Comparison of ENCODE assay signal across 13 cellular contexts in the genomic region with DNA sequence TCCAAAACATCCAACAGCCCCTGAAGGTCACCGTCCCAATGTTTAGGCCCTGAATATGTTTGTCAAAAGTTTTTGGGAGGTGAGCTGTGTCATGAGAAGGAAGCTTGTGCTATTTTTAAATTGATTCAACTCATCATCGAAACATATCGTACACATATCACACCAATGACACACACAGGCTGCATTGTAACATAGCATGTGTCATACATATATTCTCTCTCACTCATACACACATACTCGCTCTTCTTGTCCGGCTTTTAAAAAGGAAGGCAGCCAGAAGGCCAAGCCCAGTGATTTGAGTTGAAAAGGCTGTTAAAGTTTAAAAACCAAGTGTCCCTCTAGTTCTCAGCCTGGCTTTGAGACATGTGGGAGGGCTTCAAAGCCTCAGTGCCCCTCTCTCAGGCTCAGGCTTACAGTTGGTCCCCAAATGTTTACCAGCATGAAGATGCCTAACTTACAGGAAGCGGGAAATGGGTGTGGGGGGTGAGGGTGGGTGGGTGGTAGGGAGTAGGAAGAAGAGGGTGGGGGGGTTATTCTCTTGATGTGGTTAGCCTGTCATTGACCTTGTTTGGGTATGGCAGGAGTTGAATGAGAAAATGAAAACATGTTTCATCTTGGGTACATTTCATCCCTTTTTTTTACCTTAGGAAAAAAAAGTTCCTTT. TPM values are rescaled to one million over a fixed set of nuclear protein-coding genes. Genes with fewer than 3 reads are reported as not detected.
DNase-seq lines count a peak whose midpoint lies in the region; ATAC-seq and TF ChIP-seq lines count a peak whose summit lies in the region.
"Had no signal": no experiment of that assay in that cellular context is flagged by ENCODE, and none has a peak within 500 bp of the region (broad histone marks: within the 10 kb centered on the region; RNA-seq: fewer than 3 reads in every experiment).

No MANE protein-coding gene starts in this region.

- H3K4me3 ChIP-seq in BLaER1 = no peak overlapping the region

- no peak overlapping the region for H3K27ac ChIP-seq in BLaER1

- peak overlapping the region; percentile 88 for H3K4me2 ChIP-seq in BLaER1

- H4K20me1 ChIP-seq in BLaER1 = no peaks in the 10 kb centered on the region

- ATAC-seq in activated naive CD8-positive, alpha-beta T cell treated with anti-CD3 and anti-CD28 coated beads, Interleukin-2, amount 50 U/mL, for 24 hours = no peak
- ATAC-seq in GM18870 (IDR thresholded peaks at IDR 0.05; ENCODE audit: unreplicated experiment) = no peak

- H3K4me1 ChIP-seq in BLaER1 = peaks cover 58% of the 10 kb centered on the region

- H3K27me3 ChIP-seq in BLaER1 = peaks cover 10% of the 10 kb centered on the region; the same call in 1 of the 2 replicates

- intact Hi-C loops in cardiac septum (cut with DNase I) = no loop called here

- H3K36me3 Mint-ChIP-seq in HFFc6 (ENCODE audit: low read depth) = peaks cover under 1% of the 10 kb centered on the region; the same call in 1 of the 2 replicates
- H3K36me3 Mint-ChIP-seq in activated naive CD8-positive, alpha-beta T cell treated with anti-CD3 and anti-CD28 coated beads, Interleukin-2, amount 50 U/mL, for 24 hours (ENCODE audit: low read depth) = no peaks in the 10 kb centered on the region

- TF ChIP-seq CTCF in HFFc6 (IDR thresholded peaks at IDR 0.05) = no peak
- no peak for TF ChIP-seq CTCF in GM20000 (IDR thresholded peaks at IDR 0.05; ENCODE audit: extremely low read depth, missing control alignments)

- H3K9me3 Mint-ChIP-seq in HFFc6 = no peaks in the 10 kb centered on the region
- no peaks in the 10 kb centered on the region for H3K9me3 Mint-ChIP-seq in activated naive CD8-positive, alpha-beta T cell treated with anti-CD3 and anti-CD28 coated beads, Interleukin-2, amount 50 U/mL, for 24 hours
- H3K9me3 Mint-ChIP-seq: H9, neural crest cell had no signal

- H3K9me3 ChIP-seq in BLaER1 = no peaks in the 10 kb centered on the region

- peaks cover 54% of the 10 kb centered on the region for H3K4me1 Mint-ChIP-seq in HFFc6 (ENCODE audit: low read depth)
- peaks cover 54% of the 10 kb centered on the region for H3K4me1 Mint-ChIP-seq in activated naive CD8-positive, alpha-beta T cell treated with anti-CD3 and anti-CD28 coated beads, Interleukin-2, amount 50 U/mL, for 24 hours

- no peaks in the 10 kb centered on the region for H3K36me3 ChIP-seq in BLaER1

- peak overlapping the region; percentile 38 for H3K4me3 Mint-ChIP-seq in HFFc6
- no peak overlapping the region for H3K4me3 Mint-ChIP-seq in activated naive CD8-positive, alpha-beta T cell treated with anti-CD3 and anti-CD28 coated beads, Interleukin-2, amount 50 U/mL, for 24 hours
- H3K4me3 Mint-ChIP-seq: H9, neural crest cell had no signal

- no peaks in the 10 kb centered on the region; the same call in 1 of the 2 replicates for H3K27me3 Mint-ChIP-seq in HFFc6 (ENCODE audit: insufficient read depth)
- H3K27me3 Mint-ChIP-seq in activated naive CD8-positive, alpha-beta T cell treated with anti-CD3 and anti-CD28 coated beads, Interleukin-2, amount 50 U/mL, for 24 hours = peaks cover 28% of the 10 kb centered on the region

- H3K9ac ChIP-seq in BLaER1 = no peak overlapping the region

- DNase-seq in HFFc6 = peak; percentile 83
- DNase-seq in activated naive CD8-positive, alpha-beta T cell treated with anti-CD3 and anti-CD28 coated beads, Interleukin-2, amount 50 U/mL, for 24 hours = no peak
- peak; percentile 59 for DNase-seq in iris pigment epithelial cell (ENCODE audit: low read depth)
- no peak for DNase-seq in GM20000 (ENCODE audit: low spot score)
- no peak for DNase-seq in iPS-NIHi11 (ENCODE audit: low spot score)
- no peak for DNase-seq in cardiac septum (ENCODE audit: low spot score)
- DNase-seq: H9; kidney; NCI-H774; stimulated activated CD4-positive, alpha-beta T cell treated with anti-CD3 and anti-CD28 coated beads, Interleukin-4, amount 100 ng/mL, for 1 hour had no signal

- H3K27ac Mint-ChIP-seq in HFFc6 = peak overlapping the region; percentile 77
- H3K27ac Mint-ChIP-seq in activated naive CD8-positive, alpha-beta T cell treated with anti-CD3 and anti-CD28 coated beads, Interleukin-2, amount 50 U/mL, for 24 hours = peak overlapping the region; percentile 54
- H3K27ac Mint-ChIP-seq: H9 had no signal

RNA-seq across cellular contexts. Expression of gene PRDM1, which starts 3.3 kb away (rescaled TPM):
- total RNA-seq in HFFc6 (2021; fragmentation: NEBNext Ultra II Directional; extraction: Animal tissue kit (Norgen Biotek cat#: 25700)) = 10 to 100 TPM in 3 of 6 experiments, 1 to 10 TPM in 3; 8.4 to 12.3 (median 10.3) TPM
- total RNA-seq in cardiac septum = 2.0 TPM

Comparison
In these comparisons a context has a peak if more than half of its experiments do, and no peak if none do; other contexts are left out.
1. DNase-seq: peak in HFFc6 (single experiment) and iris pigment epithelial cell (single experiment); none in activated naive CD8-positive, alpha-beta T cell treated with anti-CD3 and anti-CD28 coated beads, Interleukin-2, amount 50 U/mL, for 24 hours (single experiment), GM20000 (single experiment), iPS-NIHi11 (single experiment) and cardiac septum (single experiment).